ENCODE assay signal across 1 cellular context in the genomic region with DNA sequence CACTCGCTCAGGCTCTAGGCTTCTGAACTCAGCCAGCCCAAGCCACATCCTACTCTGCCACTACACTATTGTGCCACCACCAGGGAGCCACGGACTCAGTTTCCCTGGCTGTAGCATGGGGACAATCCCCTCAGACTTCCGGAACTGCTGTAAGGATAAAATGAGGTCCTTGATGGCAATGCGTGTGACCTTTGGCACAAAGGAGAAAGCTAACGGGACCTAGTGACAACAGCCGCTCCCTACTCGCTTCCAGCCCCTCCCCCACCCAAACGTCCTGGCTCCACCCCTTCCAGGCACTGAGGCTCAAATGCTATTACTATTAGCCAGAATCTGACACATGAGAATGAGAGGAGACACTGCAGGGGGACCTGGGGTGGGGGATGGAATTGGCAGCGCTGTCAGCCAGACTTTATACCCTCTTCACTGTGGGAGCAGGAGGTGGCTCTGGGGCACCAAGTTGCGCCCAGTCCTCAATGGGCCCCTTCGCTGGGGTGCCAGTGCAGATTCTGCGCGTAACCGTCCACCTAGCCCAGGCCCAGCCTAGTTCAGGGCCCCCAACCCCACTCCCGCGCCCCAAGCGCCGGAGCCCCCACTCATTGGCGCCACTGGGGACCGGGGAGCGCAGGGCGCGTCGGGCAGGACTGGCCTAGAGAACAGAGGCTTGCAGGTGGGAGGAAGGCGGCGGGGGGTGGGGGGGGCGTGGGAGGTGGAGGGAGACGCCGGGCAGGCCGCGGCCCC.
TF ChIP-seq lines count a peak whose summit lies in the region.

No MANE protein-coding gene starts in this region.

TF ChIP-seq in HepG2, 621 proteins besides CTCF, POLR2A, EP300 and RAD21 (continued from another document and continues in another):
- TF ChIP-seq, protein P1, sequence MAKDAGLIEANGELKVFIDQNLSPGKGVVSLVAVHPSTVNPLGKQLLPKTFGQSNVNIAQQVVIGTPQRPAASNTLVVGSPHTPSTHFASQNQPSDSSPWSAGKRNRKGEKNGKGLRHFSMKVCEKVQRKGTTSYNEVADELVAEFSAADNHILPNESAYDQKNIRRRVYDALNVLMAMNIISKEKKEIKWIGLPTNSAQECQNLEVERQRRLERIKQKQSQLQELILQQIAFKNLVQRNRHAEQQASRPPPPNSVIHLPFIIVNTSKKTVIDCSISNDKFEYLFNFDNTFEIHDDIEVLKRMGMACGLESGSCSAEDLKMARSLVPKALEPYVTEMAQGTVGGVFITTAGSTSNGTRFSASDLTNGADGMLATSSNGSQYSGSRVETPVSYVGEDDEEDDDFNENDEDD (CRISPR knock-in tag; IDR thresholded peaks at IDR 0.05; ENCODE audit: borderline replicate concordance), result no peak
- TF ChIP-seq ZNF205 (CRISPR knock-in tag; IDR thresholded peaks at IDR 0.05) (no peak), ZNF816 (CRISPR knock-in tag; IDR thresholded peaks at IDR 0.05; ENCODE audit: borderline replicate concordance) (no peak), CEBPB (IDR thresholded peaks at IDR 0.05; ENCODE audit: borderline replicate concordance, low read depth, low read length) (no peak), SIN3A (IDR thresholded peaks at IDR 0.05; ENCODE audit: borderline replicate concordance, low read depth, low read length) (0 out of 2 replicates have a peak, but pooled peaks have one; percentile 41), ZNF501 (CRISPR knock-in tag; IDR thresholded peaks at IDR 0.05) (no peak), ZNF547 (CRISPR knock-in tag; IDR thresholded peaks at IDR 0.05) (no peak), SAFB2 (CRISPR knock-in tag; IDR thresholded peaks at IDR 0.05; ENCODE audit: borderline replicate concordance, low read depth) (no peak), SOX13 (IDR thresholded peaks at IDR 0.05) (no peak), SOX13 (CRISPR knock-in tag; conservative IDR thresholded peaks at IDR 0.05 in 1 of 2, IDR thresholded peaks at IDR 0.05 in 1 of 2) (peak in 1 of 2 experiments; percentile 26; a peak in 1 of 4 replicates), KDM1A (CRISPR knock-in tag; IDR thresholded peaks at IDR 0.05) (0 out of 2 replicates have a peak, but pooled peaks have one; percentile 35), TP53 (CRISPR knock-in tag; conservative IDR thresholded peaks at IDR 0.05) (no peak), ZMAT3 (CRISPR knock-in tag; conservative IDR thresholded peaks at IDR 0.05) (no peak), HMGA1 (CRISPR knock-in tag; conservative IDR thresholded peaks at IDR 0.05) (no peak), TBL1XR1 (IDR thresholded peaks at IDR 0.05; ENCODE audit: borderline replicate concordance, low read length, partially characterized antibody) (no peak), ZNF543 (CRISPR knock-in tag; IDR thresholded peaks at IDR 0.05) (no peak), CEBPG (CRISPR knock-in tag; IDR thresholded peaks at IDR 0.05) (no peak), ZBTB1 (CRISPR knock-in tag; IDR thresholded peaks at IDR 0.05; ENCODE audit: borderline replicate concordance) (no peak), NFE2L2 (IDR thresholded peaks at IDR 0.05; ENCODE audit: low read length) (no peak), ZNF510 (CRISPR knock-in tag; IDR thresholded peaks at IDR 0.05; ENCODE audit: low read depth) (no peak), ERF (CRISPR knock-in tag; IDR thresholded peaks at IDR 0.05) (0 out of 2 replicates have a peak, but pooled peaks have one; percentile 32), FOXA1 (IDR thresholded peaks at IDR 0.05) (no peak), FOXA1 (CRISPR knock-in tag; IDR thresholded peaks at IDR 0.05) (no peak), ZNF350 (CRISPR knock-in tag; IDR thresholded peaks at IDR 0.05; ENCODE audit: borderline replicate concordance, low read depth) (0 out of 2 replicates have a peak, but pooled peaks have one; percentile 29), MIER2 (CRISPR knock-in tag; IDR thresholded peaks at IDR 0.05) (no peak), GABPB1 (CRISPR knock-in tag; IDR thresholded peaks at IDR 0.05) (peak; percentile 22; the same call in 1 of the 2 replicates), ZNF746 (CRISPR knock-in tag; IDR thresholded peaks at IDR 0.05) (no peak), POLR2AphosphoS5 (IDR thresholded peaks at IDR 0.05; ENCODE audit: low read depth, low read length) (peak; percentile 44; the same call in 1 of the 2 replicates), NFIC (IDR thresholded peaks at IDR 0.05; ENCODE audit: low read length) (no peak), ZNF629 (CRISPR knock-in tag; conservative IDR thresholded peaks at IDR 0.05) (peak; percentile 86), CENPT (CRISPR knock-in tag; IDR thresholded peaks at IDR 0.05; ENCODE audit: low read depth) (no peak)
- TF ChIP-seq, protein P2, sequence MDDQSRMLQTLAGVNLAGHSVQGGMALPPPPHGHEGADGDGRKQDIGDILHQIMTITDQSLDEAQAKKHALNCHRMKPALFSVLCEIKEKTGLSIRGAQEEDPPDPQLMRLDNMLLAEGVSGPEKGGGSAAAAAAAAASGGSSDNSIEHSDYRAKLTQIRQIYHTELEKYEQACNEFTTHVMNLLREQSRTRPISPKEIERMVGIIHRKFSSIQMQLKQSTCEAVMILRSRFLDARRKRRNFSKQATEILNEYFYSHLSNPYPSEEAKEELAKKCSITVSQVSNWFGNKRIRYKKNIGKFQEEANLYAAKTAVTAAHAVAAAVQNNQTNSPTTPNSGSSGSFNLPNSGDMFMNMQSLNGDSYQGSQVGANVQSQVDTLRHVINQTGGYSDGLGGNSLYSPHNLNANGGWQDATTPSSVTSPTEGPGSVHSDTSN (CRISPR knock-in tag; IDR thresholded peaks at IDR 0.05; ENCODE audit: borderline replicate concordance), result no peak
- TF ChIP-seq, protein P3, sequence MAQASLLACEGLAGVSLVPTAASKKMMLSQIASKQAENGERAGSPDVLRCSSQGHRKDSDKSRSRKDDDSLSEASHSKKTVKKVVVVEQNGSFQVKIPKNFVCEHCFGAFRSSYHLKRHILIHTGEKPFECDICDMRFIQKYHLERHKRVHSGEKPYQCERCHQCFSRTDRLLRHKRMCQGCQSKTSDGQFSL (CRISPR knock-in tag; IDR thresholded peaks at IDR 0.05), result no peak
- TF ChIP-seq, protein P4, sequence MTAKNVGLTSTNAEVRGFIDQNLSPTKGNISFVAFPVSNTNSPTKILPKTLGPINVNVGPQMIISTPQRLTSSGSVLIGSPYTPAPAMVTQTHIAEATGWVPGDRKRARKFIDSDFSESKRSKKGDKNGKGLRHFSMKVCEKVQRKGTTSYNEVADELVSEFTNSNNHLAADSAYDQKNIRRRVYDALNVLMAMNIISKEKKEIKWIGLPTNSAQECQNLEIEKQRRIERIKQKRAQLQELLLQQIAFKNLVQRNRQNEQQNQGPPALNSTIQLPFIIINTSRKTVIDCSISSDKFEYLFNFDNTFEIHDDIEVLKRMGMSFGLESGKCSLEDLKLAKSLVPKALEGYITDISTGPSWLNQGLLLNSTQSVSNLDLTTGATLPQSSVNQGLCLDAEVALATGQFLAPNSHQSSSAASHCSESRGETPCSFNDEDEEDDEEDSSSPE (CRISPR knock-in tag; IDR thresholded peaks at IDR 0.05), result no peak
- TF ChIP-seq, protein P5, sequence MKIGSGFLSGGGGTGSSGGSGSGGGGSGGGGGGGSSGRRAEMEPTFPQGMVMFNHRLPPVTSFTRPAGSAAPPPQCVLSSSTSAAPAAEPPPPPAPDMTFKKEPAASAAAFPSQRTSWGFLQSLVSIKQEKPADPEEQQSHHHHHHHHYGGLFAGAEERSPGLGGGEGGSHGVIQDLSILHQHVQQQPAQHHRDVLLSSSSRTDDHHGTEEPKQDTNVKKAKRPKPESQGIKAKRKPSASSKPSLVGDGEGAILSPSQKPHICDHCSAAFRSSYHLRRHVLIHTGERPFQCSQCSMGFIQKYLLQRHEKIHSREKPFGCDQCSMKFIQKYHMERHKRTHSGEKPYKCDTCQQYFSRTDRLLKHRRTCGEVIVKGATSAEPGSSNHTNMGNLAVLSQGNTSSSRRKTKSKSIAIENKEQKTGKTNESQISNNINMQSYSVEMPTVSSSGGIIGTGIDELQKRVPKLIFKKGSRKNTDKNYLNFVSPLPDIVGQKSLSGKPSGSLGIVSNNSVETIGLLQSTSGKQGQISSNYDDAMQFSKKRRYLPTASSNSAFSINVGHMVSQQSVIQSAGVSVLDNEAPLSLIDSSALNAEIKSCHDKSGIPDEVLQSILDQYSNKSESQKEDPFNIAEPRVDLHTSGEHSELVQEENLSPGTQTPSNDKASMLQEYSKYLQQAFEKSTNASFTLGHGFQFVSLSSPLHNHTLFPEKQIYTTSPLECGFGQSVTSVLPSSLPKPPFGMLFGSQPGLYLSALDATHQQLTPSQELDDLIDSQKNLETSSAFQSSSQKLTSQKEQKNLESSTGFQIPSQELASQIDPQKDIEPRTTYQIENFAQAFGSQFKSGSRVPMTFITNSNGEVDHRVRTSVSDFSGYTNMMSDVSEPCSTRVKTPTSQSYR (CRISPR knock-in tag; IDR thresholded peaks at IDR 0.05; ENCODE audit: borderline replicate concordance), result peak; percentile 95
- TF ChIP-seq, protein P6, sequence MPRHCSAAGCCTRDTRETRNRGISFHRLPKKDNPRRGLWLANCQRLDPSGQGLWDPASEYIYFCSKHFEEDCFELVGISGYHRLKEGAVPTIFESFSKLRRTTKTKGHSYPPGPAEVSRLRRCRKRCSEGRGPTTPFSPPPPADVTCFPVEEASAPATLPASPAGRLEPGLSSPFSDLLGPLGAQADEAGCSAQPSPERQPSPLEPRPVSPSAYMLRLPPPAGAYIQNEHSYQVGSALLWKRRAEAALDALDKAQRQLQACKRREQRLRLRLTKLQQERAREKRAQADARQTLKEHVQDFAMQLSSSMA (CRISPR knock-in tag; IDR thresholded peaks at IDR 0.05), result no peak
- TF ChIP-seq, protein P7, sequence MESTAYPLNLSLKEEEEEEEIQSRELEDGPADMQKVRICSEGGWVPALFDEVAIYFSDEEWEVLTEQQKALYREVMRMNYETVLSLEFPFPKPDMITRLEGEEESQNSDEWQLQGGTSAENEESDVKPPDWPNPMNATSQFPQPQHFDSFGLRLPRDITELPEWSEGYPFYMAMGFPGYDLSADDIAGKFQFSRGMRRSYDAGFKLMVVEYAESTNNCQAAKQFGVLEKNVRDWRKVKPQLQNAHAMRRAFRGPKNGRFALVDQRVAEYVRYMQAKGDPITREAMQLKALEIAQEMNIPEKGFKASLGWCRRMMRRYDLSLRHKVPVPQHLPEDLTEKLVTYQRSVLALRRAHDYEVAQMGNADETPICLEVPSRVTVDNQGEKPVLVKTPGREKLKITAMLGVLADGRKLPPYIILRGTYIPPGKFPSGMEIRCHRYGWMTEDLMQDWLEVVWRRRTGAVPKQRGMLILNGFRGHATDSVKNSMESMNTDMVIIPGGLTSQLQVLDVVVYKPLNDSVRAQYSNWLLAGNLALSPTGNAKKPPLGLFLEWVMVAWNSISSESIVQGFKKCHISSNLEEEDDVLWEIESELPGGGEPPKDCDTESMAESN (CRISPR knock-in tag; conservative IDR thresholded peaks at IDR 0.05), result 0 out of 2 replicates have a peak, but pooled peaks have one; percentile 11
- TF ChIP-seq, protein P8, sequence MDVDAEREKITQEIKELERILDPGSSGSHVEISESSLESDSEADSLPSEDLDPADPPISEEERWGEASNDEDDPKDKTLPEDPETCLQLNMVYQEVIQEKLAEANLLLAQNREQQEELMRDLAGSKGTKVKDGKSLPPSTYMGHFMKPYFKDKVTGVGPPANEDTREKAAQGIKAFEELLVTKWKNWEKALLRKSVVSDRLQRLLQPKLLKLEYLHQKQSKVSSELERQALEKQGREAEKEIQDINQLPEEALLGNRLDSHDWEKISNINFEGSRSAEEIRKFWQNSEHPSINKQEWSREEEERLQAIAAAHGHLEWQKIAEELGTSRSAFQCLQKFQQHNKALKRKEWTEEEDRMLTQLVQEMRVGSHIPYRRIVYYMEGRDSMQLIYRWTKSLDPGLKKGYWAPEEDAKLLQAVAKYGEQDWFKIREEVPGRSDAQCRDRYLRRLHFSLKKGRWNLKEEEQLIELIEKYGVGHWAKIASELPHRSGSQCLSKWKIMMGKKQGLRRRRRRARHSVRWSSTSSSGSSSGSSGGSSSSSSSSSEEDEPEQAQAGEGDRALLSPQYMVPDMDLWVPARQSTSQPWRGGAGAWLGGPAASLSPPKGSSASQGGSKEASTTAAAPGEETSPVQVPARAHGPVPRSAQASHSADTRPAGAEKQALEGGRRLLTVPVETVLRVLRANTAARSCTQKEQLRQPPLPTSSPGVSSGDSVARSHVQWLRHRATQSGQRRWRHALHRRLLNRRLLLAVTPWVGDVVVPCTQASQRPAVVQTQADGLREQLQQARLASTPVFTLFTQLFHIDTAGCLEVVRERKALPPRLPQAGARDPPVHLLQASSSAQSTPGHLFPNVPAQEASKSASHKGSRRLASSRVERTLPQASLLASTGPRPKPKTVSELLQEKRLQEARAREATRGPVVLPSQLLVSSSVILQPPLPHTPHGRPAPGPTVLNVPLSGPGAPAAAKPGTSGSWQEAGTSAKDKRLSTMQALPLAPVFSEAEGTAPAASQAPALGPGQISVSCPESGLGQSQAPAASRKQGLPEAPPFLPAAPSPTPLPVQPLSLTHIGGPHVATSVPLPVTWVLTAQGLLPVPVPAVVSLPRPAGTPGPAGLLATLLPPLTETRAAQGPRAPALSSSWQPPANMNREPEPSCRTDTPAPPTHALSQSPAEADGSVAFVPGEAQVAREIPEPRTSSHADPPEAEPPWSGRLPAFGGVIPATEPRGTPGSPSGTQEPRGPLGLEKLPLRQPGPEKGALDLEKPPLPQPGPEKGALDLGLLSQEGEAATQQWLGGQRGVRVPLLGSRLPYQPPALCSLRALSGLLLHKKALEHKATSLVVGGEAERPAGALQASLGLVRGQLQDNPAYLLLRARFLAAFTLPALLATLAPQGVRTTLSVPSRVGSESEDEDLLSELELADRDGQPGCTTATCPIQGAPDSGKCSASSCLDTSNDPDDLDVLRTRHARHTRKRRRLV (CRISPR knock-in tag; IDR thresholded peaks at IDR 0.05), result no peak
- TF ChIP-seq, protein P9, sequence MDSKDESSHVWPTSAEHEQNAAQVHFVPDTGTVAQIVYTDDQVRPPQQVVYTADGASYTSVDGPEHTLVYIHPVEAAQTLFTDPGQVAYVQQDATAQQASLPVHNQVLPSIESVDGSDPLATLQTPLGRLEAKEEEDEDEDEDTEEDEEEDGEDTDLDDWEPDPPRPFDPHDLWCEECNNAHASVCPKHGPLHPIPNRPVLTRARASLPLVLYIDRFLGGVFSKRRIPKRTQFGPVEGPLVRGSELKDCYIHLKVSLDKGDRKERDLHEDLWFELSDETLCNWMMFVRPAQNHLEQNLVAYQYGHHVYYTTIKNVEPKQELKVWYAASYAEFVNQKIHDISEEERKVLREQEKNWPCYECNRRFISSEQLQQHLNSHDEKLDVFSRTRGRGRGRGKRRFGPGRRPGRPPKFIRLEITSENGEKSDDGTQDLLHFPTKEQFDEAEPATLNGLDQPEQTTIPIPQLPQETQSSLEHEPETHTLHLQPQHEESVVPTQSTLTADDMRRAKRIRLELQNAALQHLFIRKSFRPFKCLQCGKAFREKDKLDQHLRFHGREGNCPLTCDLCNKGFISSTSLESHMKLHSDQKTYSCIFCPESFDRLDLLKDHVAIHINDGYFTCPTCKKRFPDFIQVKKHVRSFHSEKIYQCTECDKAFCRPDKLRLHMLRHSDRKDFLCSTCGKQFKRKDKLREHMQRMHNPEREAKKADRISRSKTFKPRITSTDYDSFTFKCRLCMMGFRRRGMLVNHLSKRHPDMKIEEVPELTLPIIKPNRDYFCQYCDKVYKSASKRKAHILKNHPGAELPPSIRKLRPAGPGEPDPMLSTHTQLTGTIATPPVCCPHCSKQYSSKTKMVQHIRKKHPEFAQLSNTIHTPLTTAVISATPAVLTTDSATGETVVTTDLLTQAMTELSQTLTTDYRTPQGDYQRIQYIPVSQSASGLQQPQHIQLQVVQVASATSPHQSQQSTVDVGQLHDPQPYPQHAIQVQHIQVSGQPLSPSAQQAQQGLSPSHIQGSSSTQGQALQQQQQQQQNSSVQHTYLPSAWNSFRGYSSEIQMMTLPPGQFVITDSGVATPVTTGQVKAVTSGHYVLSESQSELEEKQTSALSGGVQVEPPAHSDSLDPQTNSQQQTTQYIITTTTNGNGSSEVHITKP (CRISPR knock-in tag; IDR thresholded peaks at IDR 0.05; ENCODE audit: low read depth), result no peak
- TF ChIP-seq, protein P10, sequence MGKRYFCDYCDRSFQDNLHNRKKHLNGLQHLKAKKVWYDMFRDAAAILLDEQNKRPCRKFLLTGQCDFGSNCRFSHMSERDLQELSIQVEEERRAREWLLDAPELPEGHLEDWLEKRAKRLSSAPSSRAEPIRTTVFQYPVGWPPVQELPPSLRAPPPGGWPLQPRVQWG (CRISPR knock-in tag; IDR thresholded peaks at IDR 0.05; ENCODE audit: borderline replicate concordance, low read depth), result no peak
